In genomic region chr4:86878640-86879039, GRCh38 we compare ENCODE assay signal across 23 cellular contexts. TPM values are rescaled to one million over a fixed set of nuclear protein-coding genes. Genes with fewer than 3 reads are reported as not detected.
"Had no signal": no experiment of that assay in that cellular context is flagged by ENCODE, and none has a peak within 500 bp of the region (broad histone marks: within the 10 kb centered on the region; RNA-seq: fewer than 3 reads in every experiment).

No MANE protein-coding gene starts in this region.

- H3K4me2 ChIP-seq: smooth muscle cell had no signal

- DNase-seq: activated CD4-positive, alpha-beta T cell treated with anti-CD3 and anti-CD28 coated beads, Interleukin-2, amount 10 ng/mL, durations not matched to agents 7 days and 5 days; activated CD8-positive, alpha-beta memory T cell treated with anti-CD3 and anti-CD28 coated beads, Interleukin-2, amount 50 U/mL, for 48 hours; activated gamma-delta T cell treated with Interleukin-2 at 50 U/mL for 16 hours; activated naive CD8-positive, alpha-beta T cell treated with anti-CD3 and anti-CD28 coated beads for 36 hours; activated T-cell treated with anti-CD3 and anti-CD28 coated beads, Interleukin-2, amount 50 U/mL, for 72 hours; amygdala; cerebellar nuclear complex; effector memory CD4-positive, alpha-beta T cell; mucosa of descending colon; naive thymus-derived CD4-positive, alpha-beta T cell; pancreas; trophoblast cell had no signal

- H3K27ac Mint-ChIP-seq: activated CD4-positive, alpha-beta T cell treated with anti-CD3 and anti-CD28 coated beads, Interleukin-2, amount 10 ng/mL, durations not matched to agents 7 days and 5 days; activated naive CD8-positive, alpha-beta T cell treated with anti-CD3 and anti-CD28 coated beads for 36 hours; activated T-cell treated with anti-CD3 and anti-CD28 coated beads, Interleukin-2, amount 50 U/mL, for 72 hours; brain; dendritic cell treated with granulocyte-macrophage colony-stimulating factor and Interleukin-4, amounts not matched to agents 40 ng/mL and 50 ng/mL, for 4 days; naive thymus-derived CD4-positive, alpha-beta T cell; stimulated activated naive CD8-positive, alpha-beta T cell treated with anti-CD3 and anti-CD28 coated beads, Interleukin-15, Interleukin-2, amounts not matched to agents 100 ng/mL and 50 ng/mL, for 24 hours; T-helper 2 cell treated with Interferon-gamma antibody and Interleukin-4, amounts not matched to agents 5 μg/mL and 100 μg/mL, for 36 hours had no signal

- H3K4me3 Mint-ChIP-seq: activated CD4-positive, alpha-beta T cell treated with anti-CD3 and anti-CD28 coated beads, Interleukin-2, amount 10 ng/mL, durations not matched to agents 7 days and 5 days; activated naive CD8-positive, alpha-beta T cell treated with anti-CD3 and anti-CD28 coated beads for 36 hours; activated T-cell treated with anti-CD3 and anti-CD28 coated beads, Interleukin-2, amount 50 U/mL, for 72 hours; brain; dendritic cell treated with granulocyte-macrophage colony-stimulating factor and Interleukin-4, amounts not matched to agents 40 ng/mL and 50 ng/mL, for 4 days; naive thymus-derived CD4-positive, alpha-beta T cell; stimulated activated naive CD8-positive, alpha-beta T cell treated with anti-CD3 and anti-CD28 coated beads, Interleukin-15, Interleukin-2, amounts not matched to agents 100 ng/mL and 50 ng/mL, for 24 hours; T-helper 2 cell treated with Interferon-gamma antibody and Interleukin-4, amounts not matched to agents 5 μg/mL and 100 μg/mL, for 36 hours had no signal

- FAIRE-seq: keratinocyte, pancreas had no signal

- H3K4me1 ChIP-seq: pancreas, right atrium auricular region, suprapubic skin had no signal

- ATAC-seq: activated T-cell treated with anti-CD3 and anti-CD28 coated beads, Interleukin-2, amount 50 U/mL, for 72 hours; left lobe of liver; mucosa of descending colon; naive thymus-derived CD4-positive, alpha-beta T cell; pancreas had no signal

- H3K4me3 ChIP-seq: mucosa of descending colon, pancreas, right atrium auricular region, smooth muscle cell, suprapubic skin had no signal

- H3K27me3 ChIP-seq: pancreas, right atrium auricular region, suprapubic skin had no signal

- H3K4me1 Mint-ChIP-seq: activated CD4-positive, alpha-beta T cell treated with anti-CD3 and anti-CD28 coated beads, Interleukin-2, amount 10 ng/mL, durations not matched to agents 7 days and 5 days; activated naive CD8-positive, alpha-beta T cell treated with anti-CD3 and anti-CD28 coated beads for 36 hours; brain; naive thymus-derived CD4-positive, alpha-beta T cell had no signal

- H3K27me3 Mint-ChIP-seq: activated CD4-positive, alpha-beta T cell treated with anti-CD3 and anti-CD28 coated beads, Interleukin-2, amount 10 ng/mL, durations not matched to agents 7 days and 5 days; activated naive CD8-positive, alpha-beta T cell treated with anti-CD3 and anti-CD28 coated beads for 36 hours; brain; dendritic cell treated with granulocyte-macrophage colony-stimulating factor and Interleukin-4, amounts not matched to agents 40 ng/mL and 50 ng/mL, for 4 days; stimulated activated naive CD8-positive, alpha-beta T cell treated with anti-CD3 and anti-CD28 coated beads, Interleukin-15, Interleukin-2, amounts not matched to agents 100 ng/mL and 50 ng/mL, for 24 hours had no signal

- H3K36me3 ChIP-seq: pancreas, right atrium auricular region, suprapubic skin had no signal

- H3K9me3 ChIP-seq: pancreas had no signal

- H3K27ac ChIP-seq: pancreas, right atrium auricular region, suprapubic skin had no signal

RNA-seq across cellular contexts. Expression of gene C4orf36, which starts 13.6 kb away (rescaled TPM):
- total RNA-seq: activated CD4-positive, alpha-beta T cell treated with anti-CD3 and anti-CD28 coated beads, Interleukin-2, amount 10 ng/mL, durations not matched to agents 7 days and 5 days; activated naive CD8-positive, alpha-beta T cell treated with anti-CD3 and anti-CD28 coated beads for 36 hours; left lobe of liver; lung microvascular endothelial cell; naive thymus-derived CD4-positive, alpha-beta T cell; right atrium auricular region had no signal
- polyA plus RNA-seq: naive thymus-derived CD4-positive, alpha-beta T cell; smooth muscle cell had no signal

RNA-seq across cellular contexts. Expression of gene SLC10A6, which starts 29.5 kb away (rescaled TPM):
- total RNA-seq: activated CD4-positive, alpha-beta T cell treated with anti-CD3 and anti-CD28 coated beads, Interleukin-2, amount 10 ng/mL, durations not matched to agents 7 days and 5 days; activated naive CD8-positive, alpha-beta T cell treated with anti-CD3 and anti-CD28 coated beads for 36 hours; epithelial cell of proximal tubule had no signal
- polyA plus RNA-seq: naive thymus-derived CD4-positive, alpha-beta T cell; smooth muscle cell had no signal
